Comparison of ENCODE assay signal across 23 cellular contexts in the genomic region with DNA sequence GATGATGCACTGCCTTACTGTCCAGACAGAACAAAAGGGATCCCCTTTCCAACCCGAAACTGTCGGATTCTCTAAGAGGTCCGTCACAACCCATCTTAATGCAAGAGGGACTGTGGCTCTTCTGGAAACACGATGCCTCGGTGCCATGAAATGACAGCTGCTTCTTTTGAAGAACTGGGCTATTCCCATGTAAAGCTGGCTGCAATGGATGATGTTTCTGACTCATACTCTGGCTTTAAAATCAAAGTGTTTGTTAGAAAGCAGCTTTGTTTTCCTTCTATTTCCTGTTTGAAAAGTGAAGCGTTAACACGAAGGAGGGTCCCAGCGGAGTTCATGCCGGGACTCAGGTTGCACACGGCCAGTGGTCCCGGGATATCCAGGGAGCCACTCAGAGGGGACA. TPM values are rescaled to one million over a fixed set of nuclear protein-coding genes. Genes with fewer than 3 reads are reported as not detected.
A peak's percentile ranks its signal among the peaks of the same experiment; 100 is the strongest.
DNase-seq lines count a peak whose midpoint lies in the region; ATAC-seq and TF ChIP-seq lines count a peak whose summit lies in the region.
"Had no signal": no experiment of that assay in that cellular context is flagged by ENCODE, and none has a peak within 500 bp of the region (broad histone marks: within the 10 kb centered on the region; RNA-seq: fewer than 3 reads in every experiment).

No MANE protein-coding gene starts in this region.

- POLR2A ChIA-PET in PC-3 (lab: Charles Lee; ENCODE audit: unreplicated experiment) = no interaction called here

- no peaks in the 10 kb centered on the region for H3K27me3 ChIP-seq in neuronal stem cell (ENCODE audit: control insufficient read depth in 3 of 3, insufficient read depth in 3 of 3, low read depth in 1 of 3, low read length in 3 of 3)
- H3K27me3 ChIP-seq in gastroesophageal sphincter = peaks cover 19% of the 10 kb centered on the region
- H3K27me3 ChIP-seq in PC-3 (ENCODE audit: low read length) = no peaks in the 10 kb centered on the region

- H2BK15ac ChIP-seq in neuronal stem cell (ENCODE audit: low read length) = peak overlapping the region; percentile 53

- H3K36me3 ChIP-seq in neuronal stem cell (replicated peaks in 1 of 2; ENCODE audit: control insufficient read depth in 2 of 2, insufficient read depth in 2 of 2, low read length in 2 of 2) (no peaks in the 10 kb centered on the region), gastroesophageal sphincter (no peaks in the 10 kb centered on the region), PC-3 (ENCODE audit: low read depth, low read length) (no peaks in the 10 kb centered on the region)

- H2BK5ac ChIP-seq in neuronal stem cell (ENCODE audit: low read length) = no peak overlapping the region

- H3K18ac ChIP-seq in neuronal stem cell (ENCODE audit: low read length) = peak overlapping the region; percentile 40

- H2AK5ac ChIP-seq in neuronal stem cell (ENCODE audit: low read depth, low read length) = no peak overlapping the region

- no peaks in the 10 kb centered on the region for H3F3A ChIP-seq in PC-3 (ENCODE audit: low read length, unreplicated experiment)

- H3K9me2 ChIP-seq in PC-3 (replicated peaks; ENCODE audit: low read length) = no peaks in the 10 kb centered on the region
- H3K9me2 ChIP-seq: SK-N-SH had no signal

- no peak overlapping the region for H2BK120ac ChIP-seq in neuronal stem cell (ENCODE audit: low read depth, low read length)

- ATAC-seq in HG02884 (IDR thresholded peaks at IDR 0.05; ENCODE audit: unreplicated experiment) (no peak), gastroesophageal sphincter (no peak), PC-3 (no peak)
- ATAC-seq: K562 had no signal

- intact Hi-C loops in PC-3 (cut with micrococcal nuclease) = no loop called here

- H4K91ac ChIP-seq in neuronal stem cell (ENCODE audit: low read depth, low read length, poor library complexity) = no peak overlapping the region

- H3K9ac ChIP-seq in neuronal stem cell (ENCODE audit: low read depth, low read length, poor library complexity) = no peak overlapping the region
- H3K9ac ChIP-seq in PC-3 (ENCODE audit: low read length) = no peak overlapping the region
- H3K9ac ChIP-seq: SK-N-SH had no signal

- H2AFZ ChIP-seq in neuronal stem cell (ENCODE audit: low read length) (no peak overlapping the region), PC-3 (ENCODE audit: low read length) (no peak overlapping the region)

- CTCF ChIA-PET in PC-3 (lab: Charles Lee) = no interaction called here

- H3K4me3 ChIP-seq in epithelial cell of esophagus (ENCODE audit: low read length) = no peak overlapping the region
- H3K4me3 ChIP-seq in neuronal stem cell (ENCODE audit: low read length in 2 of 2) = no peak overlapping the region
- no peak overlapping the region for H3K4me3 ChIP-seq in gastroesophageal sphincter
- no peak overlapping the region for H3K4me3 ChIP-seq in PC-3 (ENCODE audit: low read length)
- H3K4me3 ChIP-seq: K562 had no signal

- H3K4me2 ChIP-seq in neuronal stem cell (ENCODE audit: insufficient read depth, low read length, poor library complexity, severe bottlenecking) (no peak overlapping the region), PC-3 (ENCODE audit: low read length) (no peak overlapping the region)
- H3K4me2 ChIP-seq: SK-N-SH had no signal

- H3K27ac ChIP-seq in neuronal stem cell (replicated peaks; ENCODE audit: low read length) = no peak overlapping the region
- no peak overlapping the region for H3K27ac ChIP-seq in gastroesophageal sphincter
- H3K27ac ChIP-seq in PC-3 (ENCODE audit: low read length) = no peak overlapping the region
- H3K27ac ChIP-seq: HL-60 had no signal

- H3K4me1 ChIP-seq in neuronal stem cell (ENCODE audit: control insufficient read depth in 2 of 2, insufficient read depth in 1 of 2, low read depth in 1 of 2, low read length in 2 of 2) = peaks cover 15 to 16% of the 10 kb centered on the region in 2 donors
- no peaks in the 10 kb centered on the region for H3K4me1 ChIP-seq in gastroesophageal sphincter
- peaks cover 5% of the 10 kb centered on the region; the same call in 1 of the 2 replicates for H3K4me1 ChIP-seq in PC-3 (ENCODE audit: insufficient read depth, low read length)
- H3K4me1 ChIP-seq: Caco-2 had no signal

- no peak overlapping the region for H3K23ac ChIP-seq in neuronal stem cell (ENCODE audit: low read depth, low read length, poor library complexity)

- DNase-seq in COLO829 (ENCODE audit: low spot score) (peak; percentile 49), LHCN-M2 (ENCODE audit: low read depth) (peak; percentile 76), epithelial cell of esophagus (ENCODE audit: low read depth) (peak; percentile 46), neuronal stem cell (ENCODE audit: low spot score) (no peak), PC-3 (no peak)
- DNase-seq: Caco-2, DND-41, GDM1, HFFc6, NCI-H1105, NCI-H1694 treated with DMSO at 0.1 percent for 48 hours, NCI-H526, OCI-M1, SK-N-SH, T-helper 1 cell had no signal

- no peak overlapping the region for H3K14ac ChIP-seq in neuronal stem cell (ENCODE audit: low read length)

- BruUV-seq in PC-3 (replicated peaks; lab: Mats Ljungman, UMichigan) = no TSS peak

- H4K8ac ChIP-seq in neuronal stem cell (ENCODE audit: low read depth, low read length) = no peak overlapping the region

- TF ChIP-seq CTCF in epithelial cell of esophagus (IDR thresholded peaks at IDR 0.05; ENCODE audit: insufficient read depth, low read depth, low read length, missing control alignments) = no peak
- no peak for TF ChIP-seq CTCF in gastroesophageal sphincter (IDR thresholded peaks at IDR 0.05)
- TF ChIP-seq CTCF in PC-3 (conservative IDR thresholded peaks at IDR 0.05; ENCODE audit: low read depth, low read length) = no peak

- TF ChIP-seq EP300 in gastroesophageal sphincter (IDR thresholded peaks at IDR 0.05) = no peak

- no CpG with 5 or more reads among the region's 11 CpGs for WGBS in neuronal stem cell (ENCODE audit: extremely low coverage in 2 of 2, insufficient read length in 2 of 2, insufficient replicate concordance in 1 of 2), 2 donors
- 14 to 87% methylated on average over 3 to 8 of the region's 11 CpGs for WGBS in gastroesophageal sphincter (ENCODE audit: low coverage in 1 of 2), 2 donors

- H3K9me3 ChIP-seq in neuronal stem cell (replicated peaks in 1 of 2; ENCODE audit: control insufficient read depth in 2 of 2, insufficient read depth in 1 of 2, low read depth in 1 of 2, low read length in 2 of 2) (no peaks in the 10 kb centered on the region), gastroesophageal sphincter (no peaks in the 10 kb centered on the region), PC-3 (ENCODE audit: low read length) (no peaks in the 10 kb centered on the region)
- H3K9me3 ChIP-seq: Caco-2, SK-N-SH had no signal

- no peaks in the 10 kb centered on the region for H4K20me1 ChIP-seq in PC-3 (ENCODE audit: low read length)

- H3K79me2 ChIP-seq in PC-3 (ENCODE audit: low read length) = no peaks in the 10 kb centered on the region

- no peak for TF ChIP-seq POLR2A in gastroesophageal sphincter (IDR thresholded peaks at IDR 0.05)

- H2BK12ac ChIP-seq in neuronal stem cell (ENCODE audit: low read length) = no peak overlapping the region

- H3K4ac ChIP-seq in neuronal stem cell (ENCODE audit: low read length) = no peak overlapping the region

- no peaks in the 10 kb centered on the region for H3K79me1 ChIP-seq in neuronal stem cell (ENCODE audit: low read depth, low read length)

RNA-seq across cellular contexts. Expression of gene TP53AIP1, which starts 3.1 kb away (rescaled TPM):
- total RNA-seq in LHCN-M2 (2014; rRNA removed) (not detected in 2 replicates), gastroesophageal sphincter (under 1 TPM in 1 of 4 donors, not detected in 3; 0.42 TPM), PC-3 (2014; rRNA removed) (0.17 and 0.58 TPM in 2 replicates)
- not detected for polyA plus RNA-seq in LHCN-M2 (2012)
- polyA plus RNA-seq in neuronal stem cell (2013, experiment 1 of 2) = not detected
- polyA plus RNA-seq in neuronal stem cell (2013, experiment 2 of 2) = 0.11 TPM
- total RNA-seq: H1, HFFc6, K562, M059J had no signal
- polyA plus RNA-seq: AG04450, BJ, K562 had no signal

RNA-seq across cellular contexts. Expression of gene KCNJ5, which starts 48.4 kb away (rescaled TPM):
- total RNA-seq in LHCN-M2 (2014; rRNA removed) (0.06 and 0.29 TPM in 2 replicates), gastroesophageal sphincter (1 to 10 TPM in 1 of 4 donors, under 1 TPM in 3; 0.31 to 3.2 (median 0.71) TPM), PC-3 (2014; rRNA removed) (not detected in 2 replicates)
- 0.06 TPM for polyA plus RNA-seq in LHCN-M2 (2012)
- polyA plus RNA-seq in neuronal stem cell (2013, experiment 1 of 2) = 0.21 TPM
- 0.21 TPM for polyA plus RNA-seq in neuronal stem cell (2013, experiment 2 of 2)
- total RNA-seq: Caco-2, H1, HFFc6, M059J had no signal
- polyA plus RNA-seq: AG04450, BJ, K562 had no signal

Comparison
In these comparisons a context has a peak if more than half of its experiments do, and no peak if none do; other contexts are left out.
1. DNase-seq: peak in COLO829 (single experiment), LHCN-M2 (single experiment) and epithelial cell of esophagus (single experiment); none in neuronal stem cell (single experiment) and PC-3 (single experiment).